8 cellular contexts compared by ENCODE assay signal in genomic region chr6:10720229-10720959, GRCh38. TPM values are rescaled to one million over a fixed set of nuclear protein-coding genes. Genes with fewer than 3 reads are reported as not detected.
DNase-seq lines count a peak whose midpoint lies in the region; ATAC-seq and TF ChIP-seq lines count a peak whose summit lies in the region.

No MANE protein-coding gene starts in this region.

- H3K9me3 Mint-ChIP-seq in CD4-positive, alpha-beta memory T cell, result peaks cover 0 to 5% (median 0%) of the 10 kb centered on the region in 8 donors

- peak overlapping the region; percentile 76 to 96 (median 88) for H3K27ac Mint-ChIP-seq in CD4-positive, alpha-beta memory T cell

- TF ChIP-seq POLR2A in testis (IDR thresholded peaks at IDR 0.05), result no peak

- H3K4me3 Mint-ChIP-seq in CD4-positive, alpha-beta memory T cell, result peak overlapping the region; percentile 79 to 97 (median 94)

- H3K4me1 ChIP-seq in CD4-positive, alpha-beta memory T cell (ENCODE audit: insufficient read depth, low read length), result peaks cover 48% of the 10 kb centered on the region
- H3K4me1 ChIP-seq in muscle layer of colon (ENCODE audit: insufficient read depth, low read length) (peaks cover 28% of the 10 kb centered on the region), testis (peaks cover 29% of the 10 kb centered on the region)

- WGBS in testis, 2 donors, result 30 to 57% methylated on average over 6 to 43 of the region's 52 CpGs

- H3K4me3 ChIP-seq in CD4-positive, alpha-beta memory T cell (ENCODE audit: low read length in 2 of 2), result peak overlapping the region in 1 of 2 donors; percentile 58
- peak overlapping the region; percentile 45 to 49 for H3K4me3 ChIP-seq in muscle layer of colon (ENCODE audit: low read depth in 1 of 2, low read length in 2 of 2)
- H3K4me3 ChIP-seq in testis, result peak overlapping the region; percentile 59 to 85
- no peak overlapping the region for H3K4me3 ChIP-seq in WERI-Rb-1 (ENCODE audit: low read depth, low read length)

- CTCF ChIA-PET in CD4-positive, alpha-beta memory T cell (lab: Charles Lee; ENCODE audit: partially characterized antibody), result interaction anchor here (0.7 to 2.8 kb wide), 8 partner anchors 9 to 81 kb away, joined by 3 to 9 read pairs (median 5); partner anchors contain the start of gene C6orf52

- peak; percentile 29 for ATAC-seq in HG03354 (IDR thresholded peaks at IDR 0.05; ENCODE audit: poor library complexity, severe bottlenecking, unreplicated experiment)

- intact Hi-C loops in CD4-positive, alpha-beta memory T cell (cut with micrococcal nuclease), result no loop called here
- intact Hi-C loops in testis (cut with DNase I; ENCODE audit: low total_unique reads), result no loop called here

- peaks cover 25 to 53% (median 40%) of the 10 kb centered on the region in 4 donors for H3K4me1 Mint-ChIP-seq in CD4-positive, alpha-beta memory T cell

- no peaks in the 10 kb centered on the region for H3K27me3 ChIP-seq in CD4-positive, alpha-beta memory T cell (ENCODE audit: insufficient read depth, low read length)
- no peaks in the 10 kb centered on the region for H3K27me3 ChIP-seq in muscle layer of colon (ENCODE audit: control insufficient read depth in 1 of 2, insufficient read depth in 2 of 2, low read length in 2 of 2)
- H3K27me3 ChIP-seq in testis, result no peaks in the 10 kb centered on the region
- H3K27me3 ChIP-seq in WERI-Rb-1 (ENCODE audit: insufficient read depth, low read depth, severe bottlenecking), result no peaks in the 10 kb centered on the region

- H3K27me3 Mint-ChIP-seq in CD4-positive, alpha-beta memory T cell, result no peaks in the 10 kb centered on the region

- no peaks in the 10 kb centered on the region for H3K36me3 ChIP-seq in CD4-positive, alpha-beta memory T cell (ENCODE audit: insufficient read depth, low read length)
- H3K36me3 ChIP-seq in muscle layer of colon (ENCODE audit: insufficient read depth, low read length) (no peaks in the 10 kb centered on the region), testis (ENCODE audit: low read depth, missing control alignments) (no peaks in the 10 kb centered on the region), WERI-Rb-1 (peaks cover 12% of the 10 kb centered on the region)

- TF ChIP-seq CTCF in testis (IDR thresholded peaks at IDR 0.05) (no peak), WERI-Rb-1 (IDR thresholded peaks at IDR 0.05; ENCODE audit: low read depth, low read length) (no peak)

- POLR2A ChIA-PET in CD4-positive, alpha-beta memory T cell (lab: Charles Lee; ENCODE audit: partially characterized antibody), result interaction anchor here (0.8 to 6.3 kb wide), 5 partner anchors 9 to 27 kb away, joined by 3 to 118 read pairs (median 6); partner anchors contain the start of genes C6orf52, PAK1IP1 and TMEM14B

- H3K36me3 Mint-ChIP-seq in CD4-positive, alpha-beta memory T cell, result peaks cover 0 to 3% of the 10 kb centered on the region in 2 donors

- H3K9me3 ChIP-seq in CD4-positive, alpha-beta memory T cell (ENCODE audit: control insufficient read depth in 1 of 2, low read length in 2 of 2), result no peaks in the 10 kb centered on the region
- H3K9me3 ChIP-seq in muscle layer of colon (ENCODE audit: low read length), result no peaks in the 10 kb centered on the region
- no peaks in the 10 kb centered on the region for H3K9me3 ChIP-seq in testis
- peaks cover 31% of the 10 kb centered on the region for H3K9me3 ChIP-seq in WERI-Rb-1 (ENCODE audit: severe bottlenecking)

- H3K27ac ChIP-seq in CD4-positive, alpha-beta memory T cell (ENCODE audit: low read depth, low read length), result peak overlapping the region; percentile 58
- H3K27ac ChIP-seq in muscle layer of colon (ENCODE audit: low read depth, low read length) (peak overlapping the region; percentile 71), testis (peak overlapping the region; percentile 87 to 88), WERI-Rb-1 (no peak overlapping the region)

- no peak overlapping the region for H3K9ac ChIP-seq in muscle layer of colon (ENCODE audit: low read length)

- peak; percentile 63 to 67 (median 65) for DNase-seq in CD4-positive, alpha-beta memory T cell
- DNase-seq in activated CD4-positive, alpha-beta T cell treated with anti-CD3 and anti-CD28 coated beads for 4 hours, result peak; percentile 40 to 47
- DNase-seq in dermis blood vessel endothelial cell (peak; percentile 54), testis (peak; percentile 48), WERI-Rb-1 (no peak), NCI-H1048 (lab: John Stamatoyannopoulos, UW) (no peak)

RNA-seq across cellular contexts. Expression of gene TMEM14C, which starts 2.5 kb away (rescaled TPM):
- total RNA-seq in CD4-positive, alpha-beta memory T cell, result 10 to 100 TPM; 34.1 to 37.3 TPM
- 100 to 1,000 TPM in 1 of 2 donors, 10 to 100 TPM in 1; 89.9 to 107 TPM for polyA plus RNA-seq in CD4-positive, alpha-beta memory T cell
- 61.8 and 117 TPM in 2 replicates for total RNA-seq in dermis blood vessel endothelial cell
- 10 to 100 TPM; 71.3 to 83.4 TPM for total RNA-seq in testis
- 90.1 TPM for polyA plus RNA-seq in testis (ENCODE audit: insufficient read depth, low read depth, low replicate concordance)

RNA-seq across cellular contexts. Expression of gene PAK1IP1, which starts 25.6 kb away (rescaled TPM):
- total RNA-seq in CD4-positive, alpha-beta memory T cell, result 1 to 10 TPM; 7.2 to 7.4 TPM
- 10 to 100 TPM; 11.6 to 17.1 TPM for polyA plus RNA-seq in CD4-positive, alpha-beta memory T cell
- 11.2 and 17.5 TPM in 2 replicates for total RNA-seq in dermis blood vessel endothelial cell
- 10 to 100 TPM; 11.0 to 12.5 TPM for total RNA-seq in testis
- 9.5 TPM for polyA plus RNA-seq in testis (ENCODE audit: insufficient read depth, low read depth, low replicate concordance)

RNA-seq across cellular contexts. Expression of gene C6orf52, which starts 26.0 kb away (rescaled TPM):
- 1 to 10 TPM; 1.2 to 1.5 TPM for total RNA-seq in CD4-positive, alpha-beta memory T cell
- 1 to 10 TPM in 1 of 2 donors, not detected in 1; 1.5 TPM for polyA plus RNA-seq in CD4-positive, alpha-beta memory T cell
- total RNA-seq in dermis blood vessel endothelial cell (0.42 TPM in 1 of 2 replicates, not detected in the other), testis (10 to 100 TPM in 1 of 2 donors, 1 to 10 TPM in 1; 7.9 to 14.3 TPM)
- polyA plus RNA-seq in testis (ENCODE audit: insufficient read depth, low read depth, low replicate concordance), result 21.7 TPM

RNA-seq across cellular contexts. Expression of gene TMEM14B, which starts 27.2 kb away (rescaled TPM):
- 10 to 100 TPM; 76.9 to 80.6 TPM for total RNA-seq in CD4-positive, alpha-beta memory T cell
- polyA plus RNA-seq in CD4-positive, alpha-beta memory T cell, result 100 to 1,000 TPM; 174 to 236 TPM
- total RNA-seq in dermis blood vessel endothelial cell (47.7 and 69.6 TPM in 2 replicates), testis (100 to 1,000 TPM in 1 of 2 donors, 10 to 100 TPM in 1; 91.7 to 106 TPM)
- 63.8 TPM for polyA plus RNA-seq in testis (ENCODE audit: insufficient read depth, low read depth, low replicate concordance)

Comparison
In these comparisons a context has a peak if more than half of its experiments do, and no peak if none do; other contexts are left out.
1. DNase-seq: peak in CD4-positive, alpha-beta memory T cell (5 of 5), activated CD4-positive, alpha-beta T cell treated with anti-CD3 and anti-CD28 coated beads for 4 hours (2 of 2), dermis blood vessel endothelial cell (single experiment) and testis (single experiment); none in WERI-Rb-1 (single experiment) and NCI-H1048 (single experiment).